20 cellular contexts compared by ENCODE assay signal in the genomic region with DNA sequence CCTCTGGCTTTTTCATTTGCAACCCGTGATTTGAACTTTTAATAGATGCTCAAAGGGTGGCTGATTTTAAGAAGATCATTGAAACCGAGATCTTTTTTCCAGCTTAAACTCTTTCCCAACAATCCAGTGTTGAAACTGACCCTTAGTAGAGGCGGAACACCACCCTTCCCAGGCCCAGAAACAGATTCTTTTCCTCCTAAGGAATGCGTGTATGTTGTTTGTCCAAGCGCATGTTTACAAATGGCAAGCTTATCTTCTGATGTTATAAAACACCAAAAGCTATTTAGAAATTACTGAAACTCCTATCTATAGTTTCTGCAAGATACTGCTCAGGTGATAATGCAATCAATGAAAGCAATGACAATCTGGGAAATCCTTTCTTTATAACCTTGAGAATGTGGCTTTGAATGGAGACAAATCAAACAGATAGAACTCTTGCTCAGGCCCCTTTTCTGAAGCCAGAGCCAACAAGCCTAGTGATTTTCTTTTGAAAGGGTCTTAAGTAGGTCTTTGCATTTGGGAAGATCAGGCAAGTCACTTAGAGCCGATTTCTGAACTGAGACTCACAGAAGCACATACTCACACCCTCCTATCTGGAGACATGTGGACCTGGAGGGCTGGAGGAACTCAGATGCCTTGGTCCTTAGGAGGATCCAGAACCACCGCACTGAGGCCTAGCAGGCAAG. TPM values are rescaled to one million over a fixed set of nuclear protein-coding genes. Genes with fewer than 3 reads are reported as not detected.
"Had no signal": no experiment of that assay in that cellular context is flagged by ENCODE, and none has a peak within 500 bp of the region (broad histone marks: within the 10 kb centered on the region; RNA-seq: fewer than 3 reads in every experiment).

No MANE protein-coding gene starts in this region.

- H3K9me3 Mint-ChIP-seq: activated naive CD4-positive, alpha-beta T cell treated with anti-CD3 and anti-CD28 coated beads, Interleukin-2, amount 50 U/mL, for 72 hours; immature natural killer cell; natural killer cell; T-helper 1 cell treated with Interleukin-12 subunit alpha and Interleukin-12 subunit beta and Interleukin-4 antibody, amounts not matched to agents 30 μg/mL and 1 μg/mL, for 36 hours had no signal

- H3K4me3 ChIP-seq: dorsolateral prefrontal cortex, gastroesophageal sphincter, heart left ventricle, tibial artery had no signal

- H3K36me3 ChIP-seq: gastroesophageal sphincter, heart left ventricle, tibial artery had no signal

- H3K9me3 ChIP-seq: gastroesophageal sphincter, heart left ventricle, tibial artery had no signal

- DNase-seq: activated CD8-positive, alpha-beta memory T cell treated with anti-CD3 and anti-CD28 coated beads for 24 hours; activated CD8-positive, alpha-beta memory T cell treated with anti-CD3 and anti-CD28 coated beads, Interleukin-2, amount 50 U/mL, for 48 hours; activated gamma-delta T cell; amygdala; dorsolateral prefrontal cortex; heart left ventricle; immature natural killer cell; left ventricle myocardium superior; natural killer cell; stimulated activated CD4-positive, alpha-beta T cell treated with anti-CD3 and anti-CD28 coated beads, Interleukin-2, amount 100 ng/mL, for 24 hours; stimulated activated naive CD4-positive, alpha-beta T cell treated with Interleukin-2 at 50 U/mL for 16 hours had no signal

- H3K27ac ChIP-seq: dorsolateral prefrontal cortex, epithelial cell of prostate, gastroesophageal sphincter, heart left ventricle, tibial artery had no signal

- H3K27ac Mint-ChIP-seq: activated naive CD4-positive, alpha-beta T cell treated with anti-CD3 and anti-CD28 coated beads, Interleukin-2, amount 50 U/mL, for 72 hours; immature natural killer cell; natural killer cell; T-helper 1 cell treated with Interleukin-12 subunit alpha and Interleukin-12 subunit beta and Interleukin-4 antibody, amounts not matched to agents 30 μg/mL and 1 μg/mL, for 36 hours had no signal

- H3K4me3 Mint-ChIP-seq: immature natural killer cell; natural killer cell; T-helper 1 cell treated with Interleukin-12 subunit alpha and Interleukin-12 subunit beta and Interleukin-4 antibody, amounts not matched to agents 30 μg/mL and 1 μg/mL, for 36 hours had no signal

- ATAC-seq: activated naive CD4-positive, alpha-beta T cell treated with anti-CD3 and anti-CD28 coated beads, Interleukin-2, amount 50 U/mL, for 72 hours; gastroesophageal sphincter; heart left ventricle; left ventricle myocardium superior; natural killer cell had no signal

- H3K36me3 Mint-ChIP-seq: activated naive CD4-positive, alpha-beta T cell treated with anti-CD3 and anti-CD28 coated beads, Interleukin-2, amount 50 U/mL, for 72 hours; immature natural killer cell; natural killer cell had no signal

- H3K27me3 ChIP-seq: gastroesophageal sphincter, heart left ventricle, tibial artery had no signal

- H3K4me1 Mint-ChIP-seq: immature natural killer cell, natural killer cell had no signal

RNA-seq across cellular contexts. Expression of a gene that starts 9.1 kb away (rescaled TPM):
- total RNA-seq: activated naive CD4-positive, alpha-beta T cell treated with anti-CD3 and anti-CD28 coated beads, Interleukin-2, amount 50 U/mL, for 72 hours; cardiac septum; dorsolateral prefrontal cortex; gastroesophageal sphincter; heart left ventricle; left ventricle myocardium superior; natural killer cell; omental fat pad; posterior vena cava; subcutaneous adipose tissue had no signal
- polyA plus RNA-seq: heart left ventricle, immature natural killer cell had no signal
